ENCODE assay signal across 1 cellular context in genomic region chr4:89497517-89498308, GRCh38.
TF ChIP-seq lines count a peak whose summit lies in the region.

No MANE protein-coding gene starts in this region.

TF ChIP-seq in IMR-90, 13 proteins besides CTCF, POLR2A, EP300 and RAD21:
- TF ChIP-seq ELK1 (IDR thresholded peaks at IDR 0.05; ENCODE audit: borderline replicate concordance, low read depth, low read length): no peak
